In the genomic region with DNA sequence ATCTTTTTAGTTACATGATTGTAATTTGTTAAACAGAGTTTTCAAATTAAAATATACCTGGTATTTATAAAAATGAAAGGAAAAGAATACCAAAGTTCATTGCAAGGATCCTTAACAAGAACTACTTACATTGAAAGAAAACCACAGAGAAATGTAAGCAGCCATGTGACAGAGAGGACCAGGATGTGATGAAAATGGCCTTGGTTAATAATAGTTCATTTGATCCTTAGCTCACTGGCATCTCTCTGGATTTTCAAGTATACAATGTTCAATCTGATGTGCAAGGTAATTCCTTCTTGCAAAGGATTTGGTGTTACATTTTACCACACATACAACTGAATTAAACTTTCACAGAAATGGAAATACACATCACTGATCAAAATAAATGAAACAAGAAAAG, we compare ENCODE assay signal across 29 cellular contexts.
"Had no signal": no experiment of that assay in that cellular context is flagged by ENCODE, and none has a peak within 500 bp of the region (broad histone marks: within the 10 kb centered on the region; RNA-seq: fewer than 3 reads in every experiment).

No MANE protein-coding gene starts in this region.

- ATAC-seq: activated CD4-positive, alpha-beta T cell treated with anti-CD3 and anti-CD28 coated beads for 36 hours; activated CD8-positive, alpha-beta memory T cell treated with anti-CD3 and anti-CD28 coated beads, Interleukin-2, amount 10 ng/mL, durations not matched to agents 7 days and 5 days; activated CD8-positive, alpha-beta T cell treated with anti-CD3 and anti-CD28 coated beads, Interleukin-2, amount 10 ng/mL, durations not matched to agents 7 days and 5 days; activated naive CD8-positive, alpha-beta T cell treated with anti-CD3 and anti-CD28 coated beads, Interleukin-2, amount 50 U/mL, for 24 hours; gastrocnemius medialis; heart left ventricle; T-helper 17 cell had no signal

- H3K9me3 ChIP-seq: adrenal gland, ascending aorta, breast epithelium, colonic mucosa, gastrocnemius medialis, heart left ventricle had no signal

- H3K36me3 ChIP-seq: adrenal gland, ascending aorta, breast epithelium, cardiac muscle cell, colonic mucosa, gastrocnemius medialis, heart left ventricle had no signal

- H3K27me3 ChIP-seq: adrenal gland, ascending aorta, breast epithelium, cardiac muscle cell, colonic mucosa, gastrocnemius medialis, heart left ventricle had no signal

- H3K4me1 ChIP-seq: adrenal gland, ascending aorta, breast epithelium, colonic mucosa, gastrocnemius medialis had no signal

- DNase-seq: activated CD4-positive, alpha-beta memory T cell treated with anti-CD3 and anti-CD28 coated beads for 36 hours; activated CD4-positive, alpha-beta T cell treated with anti-CD3 and anti-CD28 coated beads for 36 hours; activated CD4-positive, alpha-beta T cell treated with anti-CD3 and anti-CD28 coated beads, Interleukin-2, amount 10 ng/mL, durations not matched to agents 24 days and 14 days; activated CD4-positive, CD25-positive, alpha-beta regulatory T cell; activated CD4-positive, CD25-positive, alpha-beta regulatory T cell treated with anti-CD3 and anti-CD28 coated beads, Interleukin-2, amount 50 U/mL, for 72 hours; activated CD8-positive, alpha-beta memory T cell treated with anti-CD3 and anti-CD28 coated beads, Interleukin-2, amount 10 ng/mL, durations not matched to agents 7 days and 5 days; activated CD8-positive, alpha-beta memory T cell treated with anti-CD3 and anti-CD28 coated beads, Interleukin-2, amount 50 U/mL, for 4 hours; activated CD8-positive, alpha-beta T cell treated with anti-CD3 and anti-CD28 coated beads, Interleukin-2, amount 10 ng/mL, durations not matched to agents 7 days and 5 days; activated effector memory CD4-positive, alpha-beta T cell treated with anti-CD3 and anti-CD28 coated beads, Interleukin-2, amount 50 U/mL, for 16 hours; activated naive CD4-positive, alpha-beta T cell treated with anti-CD3 and anti-CD28 coated beads for 36 hours; activated naive CD8-positive, alpha-beta T cell treated with anti-CD3 and anti-CD28 coated beads for 36 hours; activated naive CD8-positive, alpha-beta T cell treated with anti-CD3 and anti-CD28 coated beads, Interleukin-2, amount 50 U/mL, for 24 hours; activated T-cell treated with anti-CD3 and anti-CD28 coated beads, Interleukin-2, amount 50 U/mL, for 1 hour; activated T-cell treated with anti-CD3 and anti-CD28 coated beads, Interleukin-2, amount 50 U/mL, for 48 hours; adrenal gland; central memory CD4-positive, alpha-beta T cell; cerebellar nuclear complex; colonic mucosa; effector CD8-positive, alpha-beta T cell; foreskin fibroblast; gastrocnemius medialis; glutamatergic neuron; heart left ventricle; T-helper 17 cell; T1000 had no signal

- H3K27ac ChIP-seq: adrenal gland, ascending aorta, breast epithelium, cardiac muscle cell, colonic mucosa, epithelial cell of prostate, gastrocnemius medialis, heart left ventricle had no signal

- H3K4me3 ChIP-seq: adrenal gland, ascending aorta, breast epithelium, cardiac muscle cell, colonic mucosa, gastrocnemius medialis, heart left ventricle had no signal
